8 cellular contexts compared by ENCODE assay signal in the genomic region with DNA sequence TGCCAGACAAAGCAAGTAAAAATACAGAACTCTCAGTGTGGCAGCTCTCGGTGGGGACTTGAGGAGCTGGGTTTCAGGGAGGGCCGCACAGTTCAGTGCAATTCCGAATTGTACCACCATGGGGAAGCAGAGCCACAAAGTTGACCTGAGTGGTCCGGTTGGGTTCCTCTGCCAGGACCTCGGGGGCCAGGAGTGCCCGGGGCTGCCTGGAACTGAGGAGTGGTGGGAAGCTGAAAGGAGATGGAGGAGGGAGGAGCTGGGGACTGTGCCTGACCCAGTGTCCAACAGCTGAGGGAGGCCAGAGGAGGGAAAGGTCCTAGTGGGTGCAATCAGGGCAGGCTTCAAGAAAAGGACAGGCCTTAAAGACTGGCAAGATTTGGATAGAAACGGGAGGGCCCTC. TPM values are rescaled to one million over a fixed set of nuclear protein-coding genes. Genes with fewer than 3 reads are reported as not detected.
DNase-seq lines count a peak whose midpoint lies in the region; ATAC-seq lines count a peak whose summit lies in the region.

No MANE protein-coding gene starts in this region.

- H2BK120ac ChIP-seq in neuronal stem cell (ENCODE audit: low read depth, low read length) = no peak overlapping the region

- DNase-seq in DMS153 treated with DMSO at 0.1 percent for 48 hours (lab: John Stamatoyannopoulos, UW; ENCODE audit: unreplicated experiment) (peak; percentile 29), DMS153 (lab: John Stamatoyannopoulos, UW) (no peak), NCI-H748 treated with DMSO at 0.1 percent for 48 hours (lab: John Stamatoyannopoulos, UW) (peak; percentile 8), foreskin melanocyte (peak; percentile 61), neuronal stem cell (ENCODE audit: low spot score) (peak; percentile 79)
- peak; percentile 65 to 67 for DNase-seq in activated T-cell treated with anti-CD3 and anti-CD28 coated beads, Interleukin-2, amount 50 U/mL, for 48 hours
- DNase-seq in activated CD4-positive, CD25-positive, alpha-beta regulatory T cell treated with anti-CD3 and anti-CD28 coated beads, Interleukin-2, amount 50 U/mL, for 72 hours = no peak

- H3K27ac ChIP-seq in neuronal stem cell (replicated peaks; ENCODE audit: low read length) = no peak overlapping the region

- H3K9me3 ChIP-seq in neuronal stem cell (replicated peaks in 1 of 2; ENCODE audit: control insufficient read depth in 2 of 2, insufficient read depth in 1 of 2, low read depth in 1 of 2, low read length in 2 of 2) = peaks cover 1 to 3% of the 10 kb centered on the region in 2 donors

- no peaks in the 10 kb centered on the region for H3K36me3 ChIP-seq in neuronal stem cell (replicated peaks in 1 of 2; ENCODE audit: control insufficient read depth in 2 of 2, insufficient read depth in 2 of 2, low read length in 2 of 2)

- H4K91ac ChIP-seq in neuronal stem cell (ENCODE audit: low read depth, low read length, poor library complexity) = no peak overlapping the region

- ATAC-seq in HG03175 (IDR thresholded peaks at IDR 0.05; ENCODE audit: unreplicated experiment) = peak; percentile 81

- H3K4ac ChIP-seq in neuronal stem cell (ENCODE audit: low read length) = no peak overlapping the region

- no peak overlapping the region for H2BK12ac ChIP-seq in neuronal stem cell (ENCODE audit: low read length)

- no peak overlapping the region for H2BK15ac ChIP-seq in neuronal stem cell (ENCODE audit: low read length)

- no peak overlapping the region for H3K9ac ChIP-seq in neuronal stem cell (ENCODE audit: low read depth, low read length, poor library complexity)

- peaks cover 0 to 15% (median 0%) of the 10 kb centered on the region in 3 experiments for H3K27me3 ChIP-seq in neuronal stem cell (ENCODE audit: control insufficient read depth in 3 of 3, insufficient read depth in 3 of 3, low read depth in 1 of 3, low read length in 3 of 3)

- peaks cover 0 to 6% of the 10 kb centered on the region in 2 donors for H3K4me1 ChIP-seq in neuronal stem cell (ENCODE audit: control insufficient read depth in 2 of 2, insufficient read depth in 1 of 2, low read depth in 1 of 2, low read length in 2 of 2)

- H3K79me1 ChIP-seq in neuronal stem cell (ENCODE audit: low read depth, low read length) = no peaks in the 10 kb centered on the region

- no CpG with 5 or more reads among the region's 7 CpGs for WGBS in neuronal stem cell (ENCODE audit: extremely low coverage in 2 of 2, insufficient read length in 2 of 2, insufficient replicate concordance in 1 of 2), 2 donors

- peak overlapping the region; percentile 62 for H3K18ac ChIP-seq in neuronal stem cell (ENCODE audit: low read length)

- H3K14ac ChIP-seq in neuronal stem cell (ENCODE audit: low read length) = no peak overlapping the region

- no peak overlapping the region for H3K4me3 ChIP-seq in neuronal stem cell (ENCODE audit: low read length in 2 of 2)

- H3K23ac ChIP-seq in neuronal stem cell (ENCODE audit: low read depth, low read length, poor library complexity) = no peak overlapping the region

- H4K8ac ChIP-seq in neuronal stem cell (ENCODE audit: low read depth, low read length) = no peak overlapping the region

- no peak overlapping the region for H3K4me2 ChIP-seq in neuronal stem cell (ENCODE audit: insufficient read depth, low read length, poor library complexity, severe bottlenecking)

- no peak overlapping the region for H2AK5ac ChIP-seq in neuronal stem cell (ENCODE audit: low read depth, low read length)

- H2BK5ac ChIP-seq in neuronal stem cell (ENCODE audit: low read length) = no peak overlapping the region

- no peak overlapping the region for H2AFZ ChIP-seq in neuronal stem cell (ENCODE audit: low read length)

RNA-seq across cellular contexts. Expression of a gene that starts 32.2 kb away (rescaled TPM):
- 0.54 TPM for polyA plus RNA-seq in neuronal stem cell (2013, experiment 1 of 2)
- 0.71 TPM for polyA plus RNA-seq in neuronal stem cell (2013, experiment 2 of 2)

RNA-seq across cellular contexts. Expression of a gene that starts 48.8 kb away (rescaled TPM):
- 16.8 TPM for polyA plus RNA-seq in neuronal stem cell (2013, experiment 1 of 2)
- polyA plus RNA-seq in neuronal stem cell (2013, experiment 2 of 2) = 15.5 TPM

Comparison
In these comparisons a context has a peak if more than half of its experiments do, and no peak if none do; other contexts are left out.
1. DNase-seq: peak in DMS153 treated with DMSO at 0.1 percent for 48 hours (single experiment), NCI-H748 treated with DMSO at 0.1 percent for 48 hours (single experiment), activated T-cell treated with anti-CD3 and anti-CD28 coated beads, Interleukin-2, amount 50 U/mL, for 48 hours (2 of 2), foreskin melanocyte (single experiment) and neuronal stem cell (single experiment); none in DMS153 (single experiment) and activated CD4-positive, CD25-positive, alpha-beta regulatory T cell treated with anti-CD3 and anti-CD28 coated beads, Interleukin-2, amount 50 U/mL, for 72 hours (single experiment).